8 cellular contexts compared by ENCODE assay signal in the genomic region with DNA sequence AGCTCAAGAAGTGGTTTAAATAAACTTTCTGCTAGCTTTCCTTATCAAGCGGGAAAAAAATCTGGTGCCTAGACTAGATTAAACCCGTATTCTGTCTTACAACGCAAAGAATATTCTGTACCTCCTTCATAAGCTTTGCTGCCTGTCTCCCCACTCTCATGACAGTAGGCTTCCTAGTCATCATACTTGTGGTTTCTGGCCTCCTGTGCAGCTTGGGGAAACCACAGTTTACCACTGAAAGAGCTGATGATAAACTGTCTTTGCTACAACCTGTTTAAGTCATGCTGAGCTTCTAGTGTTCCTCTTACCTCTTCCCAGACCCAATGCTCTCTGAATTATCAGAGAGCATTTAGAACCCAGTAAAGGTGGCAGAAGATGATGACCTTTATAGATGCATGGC. TPM values are rescaled to one million over a fixed set of nuclear protein-coding genes. Genes with fewer than 3 reads are reported as not detected.
DNase-seq lines count a peak whose midpoint lies in the region; ATAC-seq and TF ChIP-seq lines count a peak whose summit lies in the region.

No MANE protein-coding gene starts in this region.

- H3F3A ChIP-seq in neural progenitor cell (ENCODE audit: low read depth): peaks cover 21% of the 10 kb centered on the region

- no peaks in the 10 kb centered on the region for H3K27me3 Mint-ChIP-seq in activated T-cell treated with anti-CD3 and anti-CD28 coated beads, Interleukin-2, amount 50 U/mL, for 72 hours (ENCODE audit: low read depth)
- peaks cover 4% of the 10 kb centered on the region for H3K27me3 Mint-ChIP-seq in neural progenitor cell (ENCODE audit: insufficient read depth, low read depth)

- WGBS in heart right ventricle, 2 donors: 82 to 88% methylated on average over 3 of the region's 3 CpGs

- H3K36me3 Mint-ChIP-seq in activated T-cell treated with anti-CD3 and anti-CD28 coated beads, Interleukin-2, amount 50 U/mL, for 72 hours (ENCODE audit: insufficient read depth in 2 of 2): no peaks in the 10 kb centered on the region
- peaks cover 24% of the 10 kb centered on the region for H3K36me3 Mint-ChIP-seq in neural progenitor cell

- H2AFZ ChIP-seq in neural progenitor cell (replicated peaks): no peak overlapping the region

- H3K79me2 ChIP-seq in neural progenitor cell (ENCODE audit: low read depth): no peaks in the 10 kb centered on the region

- TF ChIP-seq CTCF in left ventricle myocardium inferior (IDR thresholded peaks at IDR 0.05; ENCODE audit: borderline replicate concordance): no peak
- no peak for TF ChIP-seq CTCF in heart right ventricle (IDR thresholded peaks at IDR 0.05)
- TF ChIP-seq CTCF in neural progenitor cell (IDR thresholded peaks at IDR 0.05): no peak

- H3K27me3 ChIP-seq in left ventricle myocardium inferior (ENCODE audit: low read depth): no peaks in the 10 kb centered on the region
- H3K27me3 ChIP-seq in heart right ventricle: no peaks in the 10 kb centered on the region
- no peaks in the 10 kb centered on the region for H3K27me3 ChIP-seq in neural progenitor cell

- H3K9me3 Mint-ChIP-seq in activated T-cell treated with anti-CD3 and anti-CD28 coated beads, Interleukin-2, amount 50 U/mL, for 72 hours: no peaks in the 10 kb centered on the region
- H3K9me3 Mint-ChIP-seq in neural progenitor cell: no peaks in the 10 kb centered on the region

- peaks cover 47% of the 10 kb centered on the region for H3K4me1 Mint-ChIP-seq in activated T-cell treated with anti-CD3 and anti-CD28 coated beads, Interleukin-2, amount 50 U/mL, for 72 hours (ENCODE audit: low read depth)
- peaks cover 20% of the 10 kb centered on the region for H3K4me1 Mint-ChIP-seq in neural progenitor cell

- H3K36me3 ChIP-seq in left ventricle myocardium inferior (peaks cover 54% of the 10 kb centered on the region), heart right ventricle (peaks cover 0 to 98% (median 17%) of the 10 kb centered on the region in 9 donors), neural progenitor cell (no peaks in the 10 kb centered on the region)

- ATAC-seq in heart right ventricle (no peak), HG03342 (IDR thresholded peaks at IDR 0.05; ENCODE audit: unreplicated experiment) (peak; percentile 79)
- ATAC-seq in activated T-cell treated with anti-CD3 and anti-CD28 coated beads, Interleukin-2, amount 50 U/mL, for 72 hours (replicated peaks in 1 of 2): peak; percentile 95 to 96

- peak overlapping the region; percentile 67 for H3K27ac Mint-ChIP-seq in activated T-cell treated with anti-CD3 and anti-CD28 coated beads, Interleukin-2, amount 50 U/mL, for 72 hours
- no peak overlapping the region for H3K27ac Mint-ChIP-seq in neural progenitor cell

- H3K9ac ChIP-seq in neural progenitor cell: no peak overlapping the region

- no peak for DNase-seq in left ventricle myocardium inferior
- DNase-seq in heart right ventricle: no peak
- DNase-seq in activated T-cell treated with anti-CD3 and anti-CD28 coated beads, Interleukin-2, amount 50 U/mL, for 72 hours: peak; percentile 62 to 68
- DNase-seq in neural progenitor cell (ENCODE audit: low spot score): no peak
- no peak for DNase-seq in DMS153 (lab: John Stamatoyannopoulos, UW)
- DNase-seq in NCI-H128 (lab: John Stamatoyannopoulos, UW; ENCODE audit: unreplicated experiment): no peak
- DNase-seq in effector CD8-positive, alpha-beta T cell (lab: John Stamatoyannopoulos, UW): no peak

- H3K9me3 ChIP-seq in left ventricle myocardium inferior (replicated peaks) (no peaks in the 10 kb centered on the region), heart right ventricle (no peaks in the 10 kb centered on the region), neural progenitor cell (ENCODE audit: low read depth) (no peaks in the 10 kb centered on the region)

- H4K20me1 ChIP-seq in neural progenitor cell (ENCODE audit: low read depth): no peaks in the 10 kb centered on the region

- H3K4me3 Mint-ChIP-seq in activated T-cell treated with anti-CD3 and anti-CD28 coated beads, Interleukin-2, amount 50 U/mL, for 72 hours: peak overlapping the region; percentile 40 to 62
- no peak overlapping the region for H3K4me3 Mint-ChIP-seq in neural progenitor cell

- H3K27ac ChIP-seq in left ventricle myocardium inferior (replicated peaks) (peak overlapping the region; percentile 85), heart right ventricle (peak overlapping the region in 5 of 10 donors; percentile 59 to 91 (median 75)), neural progenitor cell (peak overlapping the region; percentile 34)

- intact Hi-C loops in left ventricle myocardium inferior (cut with micrococcal nuclease): no loop called here
- intact Hi-C loops in heart right ventricle (cut with DNase I): loop anchor here in 1 of 10 donors (10.0 kb wide), 1 partner anchor 387 kb away; no protein-coding TSS in a partner anchor

- H3K4me2 ChIP-seq in neural progenitor cell: no peak overlapping the region

- H3K4me1 ChIP-seq in left ventricle myocardium inferior (peaks cover 50% of the 10 kb centered on the region), heart right ventricle (peaks cover 15 to 53% (median 37%) of the 10 kb centered on the region in 9 donors), neural progenitor cell (peaks cover 13% of the 10 kb centered on the region)

- H3K4me3 ChIP-seq in left ventricle myocardium inferior (no peak overlapping the region), heart right ventricle (no peak overlapping the region), neural progenitor cell (no peak overlapping the region)

RNA-seq across cellular contexts. Expression of a gene that starts 55.0 kb away (rescaled TPM):
- 67.4 TPM for total RNA-seq in left ventricle myocardium inferior
- 100 to 1,000 TPM in 1 of 10 donors, 10 to 100 TPM in 9; 43.7 to 162 (median 71.0) TPM for total RNA-seq in heart right ventricle
- polyA plus RNA-seq in heart right ventricle: 10 to 100 TPM; 34.4 to 41.3 TPM
- total RNA-seq in activated T-cell treated with anti-CD3 and anti-CD28 coated beads, Interleukin-2, amount 50 U/mL, for 72 hours: under 1 TPM; 0.60 TPM
- total RNA-seq in neural progenitor cell (ENCODE audit: low replicate concordance): 37.7 and 38.4 TPM in 2 replicates

Comparison
In these comparisons a context has a peak if more than half of its experiments do, and no peak if none do; other contexts are left out.
1. DNase-seq: peak in activated T-cell treated with anti-CD3 and anti-CD28 coated beads, Interleukin-2, amount 50 U/mL, for 72 hours (2 of 2); none in left ventricle myocardium inferior (single experiment), heart right ventricle (0 of 2), neural progenitor cell (single experiment), DMS153 (single experiment), NCI-H128 (single experiment) and effector CD8-positive, alpha-beta T cell (single experiment).
2. ATAC-seq: peak in HG03342 (single experiment) and activated T-cell treated with anti-CD3 and anti-CD28 coated beads, Interleukin-2, amount 50 U/mL, for 72 hours (2 of 2); none in heart right ventricle (0 of 8).
3. RNA of a gene that starts 55.0 kb away (total RNA-seq): 43.7 to 162 TPM in heart right ventricle, 67.4 TPM in left ventricle myocardium inferior (single experiment) and 37.7 to 38.4 TPM in neural progenitor cell; 0.60 TPM in activated T-cell treated with anti-CD3 and anti-CD28 coated beads, Interleukin-2, amount 50 U/mL, for 72 hours; every median in the first group is over 10 times any median in the second.